ENCODE assay signal across 1 cellular context in genomic region chr4:139301143-139301820, GRCh38.
TF ChIP-seq lines count a peak whose summit lies in the region.

Gene NAA15 (plus strand): TSS chr4:139301505. CDS start chr4:139301778, 273 bp downstream.

TF ChIP-seq in HepG2, 621 proteins besides CTCF, POLR2A, EP300 and RAD21 (continued from another document and continues in another):
- TF ChIP-seq PRDM10 (CRISPR knock-in tag; IDR thresholded peaks at IDR 0.05; ENCODE audit: low read depth) (0 out of 2 replicates have a peak, but pooled peaks have one; percentile 49), ZBTB7B (CRISPR knock-in tag; IDR thresholded peaks at IDR 0.05) (no peak), BORCS8-MEF2B (CRISPR knock-in tag; IDR thresholded peaks at IDR 0.05) (peak; percentile 88), ARID3A (IDR thresholded peaks at IDR 0.05; ENCODE audit: low read depth, low read length) (peak; percentile 51; the same call in 1 of the 2 replicates), ZZZ3 (CRISPR knock-in tag; IDR thresholded peaks at IDR 0.05; ENCODE audit: borderline replicate concordance) (peak; percentile 40; the same call in 1 of the 2 replicates), SIX1 (CRISPR knock-in tag; IDR thresholded peaks at IDR 0.05; ENCODE audit: borderline replicate concordance) (0 out of 2 replicates have a peak, but pooled peaks have one; percentile 27), NCOA5 (CRISPR knock-in tag; IDR thresholded peaks at IDR 0.05) (no peak), ZNF432 (CRISPR knock-in tag; IDR thresholded peaks at IDR 0.05; ENCODE audit: borderline replicate concordance) (no peak), IKZF5 (CRISPR knock-in tag; IDR thresholded peaks at IDR 0.05) (peak; percentile 46; the same call in 1 of the 2 replicates), MLLT10 (CRISPR knock-in tag; IDR thresholded peaks at IDR 0.05) (no peak), FOXK2 (IDR thresholded peaks at IDR 0.05) (no peak), KLF15 (CRISPR knock-in tag; IDR thresholded peaks at IDR 0.05; ENCODE audit: borderline replicate concordance) (no peak), SMC3 (IDR thresholded peaks at IDR 0.05; ENCODE audit: low read length) (no peak), ZNF710 (CRISPR knock-in tag; IDR thresholded peaks at IDR 0.05; ENCODE audit: borderline replicate concordance) (0 out of 2 replicates have a peak, but pooled peaks have one; percentile 71), SNAPC2 (CRISPR knock-in tag; IDR thresholded peaks at IDR 0.05) (peak; percentile 78; the same call in 1 of the 2 replicates), RBM22 (optimal IDR thresholded peaks at IDR 0.05; ENCODE audit: low read length) (no peak), IRF1 (CRISPR knock-in tag; IDR thresholded peaks at IDR 0.05; ENCODE audit: low read depth) (no peak), ZC3H13 (CRISPR knock-in tag; IDR thresholded peaks at IDR 0.05) (peak; percentile 22; the same call in 1 of the 2 replicates), ZNF512B (CRISPR knock-in tag; IDR thresholded peaks at IDR 0.05; ENCODE audit: borderline replicate concordance) (no peak), ZNF781 (CRISPR knock-in tag; IDR thresholded peaks at IDR 0.05; ENCODE audit: borderline replicate concordance, not compliant biosample characterization) (no peak), ZBED4 (CRISPR knock-in tag; IDR thresholded peaks at IDR 0.05; ENCODE audit: borderline replicate concordance) (no peak), ZNF235 (CRISPR knock-in tag; IDR thresholded peaks at IDR 0.05; ENCODE audit: borderline replicate concordance) (no peak), ZNF343 (CRISPR knock-in tag; IDR thresholded peaks at IDR 0.05) (no peak), ZNF724P (CRISPR knock-in tag; IDR thresholded peaks at IDR 0.05; ENCODE audit: borderline replicate concordance) (no peak), TFE3 (CRISPR knock-in tag; IDR thresholded peaks at IDR 0.05) (peak; percentile 65; the same call in 1 of the 2 replicates), NR2C2 (CRISPR knock-in tag; IDR thresholded peaks at IDR 0.05; ENCODE audit: borderline replicate concordance) (peak; percentile 99), THYN1 (CRISPR knock-in tag; IDR thresholded peaks at IDR 0.05; ENCODE audit: borderline replicate concordance, low read depth) (no peak), ZNF335 (CRISPR knock-in tag; IDR thresholded peaks at IDR 0.05) (no peak; the same call in none of the 2 replicates), ZNF414 (CRISPR knock-in tag; IDR thresholded peaks at IDR 0.05) (no peak), ZSCAN20 (CRISPR knock-in tag; IDR thresholded peaks at IDR 0.05; ENCODE audit: borderline replicate concordance) (peak; percentile 27; the same call in 1 of the 2 replicates), SSRP1 (CRISPR knock-in tag; IDR thresholded peaks at IDR 0.05) (no peak; the same call in 1 of the 2 replicates), ZFP82 (CRISPR knock-in tag; IDR thresholded peaks at IDR 0.05; ENCODE audit: borderline replicate concordance) (no peak), BHLHE40 (IDR thresholded peaks at IDR 0.05; ENCODE audit: low read length) (no peak), SRSF9 (IDR thresholded peaks at IDR 0.05; ENCODE audit: borderline replicate concordance, insufficient read depth, low read depth, low read length, poor library complexity, severe bottlenecking) (no peak)
